ENCODE assay signal across 12 cellular contexts in genomic region chr6:156852147-156852857, GRCh38.
A peak's percentile ranks its signal among the peaks of the same experiment; 100 is the strongest.
DNase-seq lines count a peak whose midpoint lies in the region; ATAC-seq, FAIRE-seq and TF ChIP-seq lines count a peak whose summit lies in the region.
"Had no signal": no experiment of that assay in that cellular context is flagged by ENCODE, and none has a peak within 500 bp of the region (broad histone marks: within the 10 kb centered on the region; RNA-seq: fewer than 3 reads in every experiment).

No MANE protein-coding gene starts in this region.

- no TSS peak for BruUV-seq in A673 (replicated peaks; lab: Mats Ljungman, UMichigan)

- no peak overlapping the region for H3K27ac ChIP-seq in A673 (ENCODE audit: low read depth, low read length, poor library complexity, severe bottlenecking)

- ATAC-seq in GM18858 (IDR thresholded peaks at IDR 0.05; ENCODE audit: unreplicated experiment) (peak; percentile 48), GM21825 (IDR thresholded peaks at IDR 0.05; ENCODE audit: unreplicated experiment) (peak; percentile 40), HG03571 (IDR thresholded peaks at IDR 0.05; ENCODE audit: unreplicated experiment) (peak; percentile 45)

- CTCF ChIA-PET in A673 (lab: Charles Lee): no interaction called here

- no peak overlapping the region for H3K4me3 ChIP-seq in A673 (ENCODE audit: low read depth, low read length, poor library complexity, severe bottlenecking)
- H3K4me3 ChIP-seq: esophagus squamous epithelium had no signal

- no peak for TF ChIP-seq CTCF in A673 (conservative IDR thresholded peaks at IDR 0.05; ENCODE audit: low read depth, low read length)

- no peaks in the 10 kb centered on the region for H3K36me3 ChIP-seq in A673 (ENCODE audit: insufficient read depth, low read length, poor library complexity, severe bottlenecking)
- H3K36me3 ChIP-seq: esophagus squamous epithelium had no signal

- peak; percentile 34 for DNase-seq in kidney tubule cell (ENCODE audit: low spot score)
- DNase-seq in A673 (ENCODE audit: low spot score): no peak
- no peak for DNase-seq in activated gamma-delta T cell treated with Interleukin-2 at 50 U/mL for 16 hours
- DNase-seq in HPDE6-E6E7 (ENCODE audit: extremely low spot score): no peak
- no peak for DNase-seq in HTR-8/SVneo (ENCODE audit: insufficient read length, low spot score)
- DNase-seq: activated effector memory CD4-positive, alpha-beta T cell treated with anti-CD3 and anti-CD28 coated beads, Interleukin-2, amount 50 U/mL, for 16 hours; esophagus squamous epithelium; GF-D8; SHP77 treated with DMSO at 0.1 percent for 48 hours had no signal

- H3K4me1 ChIP-seq in A673 (ENCODE audit: insufficient read depth, low read length, poor library complexity, severe bottlenecking): peaks cover 55% of the 10 kb centered on the region

- H3K9me3 ChIP-seq in A673 (ENCODE audit: low read depth, low read length, poor library complexity, severe bottlenecking): no peaks in the 10 kb centered on the region
- H3K9me3 ChIP-seq: esophagus squamous epithelium had no signal

- no peak for FAIRE-seq in HTR-8/SVneo (lab: Jason Lieb, UNC)

- POLR2A ChIA-PET in A673 (lab: Charles Lee; ENCODE audit: low non-redundant PET): interaction anchor here (0.6 kb wide), 1 partner anchor 21 kb away, joined by 3 read pairs; no protein-coding TSS in a partner anchor

- intact Hi-C loops in A673 (cut with micrococcal nuclease; ENCODE audit: unreplicated experiment): no loop called here

- H3K27me3 ChIP-seq in A673 (replicated peaks; ENCODE audit: insufficient read depth, low read depth, low read length, poor library complexity): no peaks in the 10 kb centered on the region
- H3K27me3 ChIP-seq: esophagus squamous epithelium had no signal
